ENCODE assay signal across 8 cellular contexts in genomic region chrX:53900623-53901022, GRCh38.
"Had no signal": no experiment of that assay in that cellular context is flagged by ENCODE, and none has a peak within 500 bp of the region (broad histone marks: within the 10 kb centered on the region; RNA-seq: fewer than 3 reads in every experiment).

No MANE protein-coding gene starts in this region.

- ATAC-seq: GM12878 had no signal

- H3K4me3 ChIP-seq: GM12878 had no signal

- FAIRE-seq: G401.6, GM12878, GM12891, GM12892, GM18507, GM19239 had no signal

- DNase-seq: GDM1, GF-D8 had no signal
